Comparison of ENCODE assay signal across 8 cellular contexts in genomic region chr1:221829327-221830011, GRCh38.
DNase-seq lines count a peak whose midpoint lies in the region; ATAC-seq, FAIRE-seq and TF ChIP-seq lines count a peak whose summit lies in the region.

No MANE protein-coding gene starts in this region.

- H3K9ac ChIP-seq in PC-3 (ENCODE audit: low read length) (peak overlapping the region; percentile 23; the same call in 1 of the 2 replicates), K562 (ENCODE audit: insufficient read depth in 1 of 2, low read depth in 2 of 2, low read length in 2 of 2) (no peak overlapping the region), neural progenitor cell (no peak overlapping the region)

- H3K4me1 Mint-ChIP-seq in WTC11 (peaks cover 42% of the 10 kb centered on the region), neural progenitor cell (no peaks in the 10 kb centered on the region)

- no TSS peak for BruUV-seq in PC-3 (replicated peaks; lab: Mats Ljungman, UMichigan)
- no TSS peak for BruUV-seq in K562 (replicated peaks; lab: Mats Ljungman, UMichigan)

- no peak for TF ChIP-seq CTCF in PC-3 (conservative IDR thresholded peaks at IDR 0.05; ENCODE audit: low read depth, low read length)
- TF ChIP-seq CTCF in K562 (IDR thresholded peaks at IDR 0.05 in 2 of 3, conservative IDR thresholded peaks at IDR 0.05 in 1 of 3; ENCODE audit: insufficient read depth in 2 of 3, low read depth in 1 of 3, low read length in 3 of 3), result no peak
- TF ChIP-seq CTCF in retinal pigment epithelial cell (conservative IDR thresholded peaks at IDR 0.05; ENCODE audit: low read depth, low read length), result no peak
- TF ChIP-seq CTCF in WTC11 (IDR thresholded peaks at IDR 0.05), result no peak
- no peak for TF ChIP-seq CTCF in neural progenitor cell (IDR thresholded peaks at IDR 0.05)

- DNase-seq in GM03348 (ENCODE audit: low spot score), result peak; percentile 81
- peak; percentile 82 for DNase-seq in PC-3
- no peak for DNase-seq in K562 (ENCODE audit: extremely low read depth in 1 of 4, low spot score in 3 of 4)
- DNase-seq in retinal pigment epithelial cell (ENCODE audit: low read depth), result peak; percentile 85
- DNase-seq in NCI-H2081 (lab: John Stamatoyannopoulos, UW), result no peak
- no peak for DNase-seq in WTC11 (ENCODE audit: low spot score)
- no peak for DNase-seq in left lobe of liver (ENCODE audit: low spot score)
- DNase-seq in neural progenitor cell (ENCODE audit: low spot score), result no peak

- ATAC-seq in PC-3, result peak; percentile 92
- ATAC-seq in K562, result no peak
- no peak for ATAC-seq in WTC11
- no peak for ATAC-seq in left lobe of liver

- H3K27me3 Mint-ChIP-seq in WTC11 (ENCODE audit: low read depth), result no peaks in the 10 kb centered on the region
- H3K27me3 Mint-ChIP-seq in neural progenitor cell (ENCODE audit: insufficient read depth, low read depth), result no peaks in the 10 kb centered on the region

- H3K36me3 ChIP-seq in PC-3 (ENCODE audit: low read depth, low read length) (no peaks in the 10 kb centered on the region), K562 (ENCODE audit: control insufficient read depth, insufficient read depth, low read length) (no peaks in the 10 kb centered on the region), neural progenitor cell (no peaks in the 10 kb centered on the region)

- WGBS in K562 (ENCODE audit: insufficient coverage, low coverage, missing lambda C conversion rate), result 0% methylated on average over 5 of the region's 5 CpGs

- H3K9me3 ChIP-seq in PC-3 (ENCODE audit: low read length) (no peaks in the 10 kb centered on the region), K562 (replicated peaks; ENCODE audit: control insufficient read depth, insufficient read depth, low read depth, low read length) (no peaks in the 10 kb centered on the region), neural progenitor cell (ENCODE audit: low read depth) (no peaks in the 10 kb centered on the region)

- H3K4me2 ChIP-seq in PC-3 (ENCODE audit: low read length) (peak overlapping the region; percentile 63), K562 (ENCODE audit: insufficient read depth, low read length) (no peak overlapping the region), neural progenitor cell (no peak overlapping the region)

- POLR2A ChIA-PET in PC-3 (lab: Charles Lee; ENCODE audit: unreplicated experiment) (interaction anchor here (0.6 kb wide), 1 partner anchor 89 kb away, joined by 13 read pairs; no protein-coding TSS in a partner anchor), K562 (lab: Yijun Ruan, JAX) (no interaction called here), WTC11 (lab: Charles Lee) (no interaction called here)

- H3K36me3 Mint-ChIP-seq in WTC11 (peaks cover 6% of the 10 kb centered on the region; the same call in 1 of the 2 replicates), neural progenitor cell (no peaks in the 10 kb centered on the region)

- TF ChIP-seq POLR2A in K562 (conservative IDR thresholded peaks at IDR 0.05), result no peak

- in situ Hi-C loops in K562 (cut with MboI), result no loop called here

- H3K9me1 ChIP-seq in K562 (ENCODE audit: control insufficient read depth, insufficient read depth, low read length), result no peaks in the 10 kb centered on the region

- TF ChIP-seq EP300 in K562 (IDR thresholded peaks at IDR 0.05; ENCODE audit: low read length), result no peak

- H3K4me3 ChIP-seq in PC-3 (ENCODE audit: low read length) (peak overlapping the region; percentile 3; the same call in 1 of the 2 replicates), K562 (no peak overlapping the region), retinal pigment epithelial cell (ENCODE audit: low read length) (no peak overlapping the region), neural progenitor cell (no peak overlapping the region)

- peaks cover 12% of the 10 kb centered on the region for H3K9me3 Mint-ChIP-seq in WTC11
- no peaks in the 10 kb centered on the region for H3K9me3 Mint-ChIP-seq in neural progenitor cell

- CTCF ChIA-PET in PC-3 (lab: Charles Lee), result no interaction called here
- CTCF ChIA-PET in K562 (lab: Yijun Ruan, JAX; ENCODE audit: low intra/inter-chr PET ratio), result no interaction called here
- CTCF ChIA-PET in WTC11 (lab: Charles Lee), result no interaction called here

- intact Hi-C loops in PC-3 (cut with micrococcal nuclease) (loop anchor here (10.0 kb wide), 1 partner anchor 135 kb away; no protein-coding TSS in a partner anchor), K562 (cut with micrococcal nuclease) (no loop called here)

- no peak overlapping the region for H3K4me3 Mint-ChIP-seq in WTC11
- H3K4me3 Mint-ChIP-seq in neural progenitor cell, result no peak overlapping the region

- no peaks in the 10 kb centered on the region for H3K9me2 ChIP-seq in PC-3 (replicated peaks; ENCODE audit: low read length)

- H3K4me1 ChIP-seq in PC-3 (ENCODE audit: insufficient read depth, low read length) (peaks cover 36% of the 10 kb centered on the region), K562 (replicated peaks in 1 of 2; ENCODE audit: control insufficient read depth in 2 of 2, insufficient read depth in 2 of 2, low read length in 2 of 2) (peaks cover 0 to 3% of the 10 kb centered on the region in 2 experiments; a peak in 3 of 5 replicates), neural progenitor cell (no peaks in the 10 kb centered on the region)

- H3K27me3 ChIP-seq in PC-3 (ENCODE audit: low read length) (no peaks in the 10 kb centered on the region), K562 (ENCODE audit: control insufficient read depth in 2 of 2, insufficient read depth in 2 of 2, low read length in 2 of 2) (no peaks in the 10 kb centered on the region), neural progenitor cell (no peaks in the 10 kb centered on the region)

- H3K27ac Mint-ChIP-seq in WTC11 (no peak overlapping the region), neural progenitor cell (no peak overlapping the region)

- H3F3A ChIP-seq in PC-3 (ENCODE audit: low read length, unreplicated experiment), result no peaks in the 10 kb centered on the region
- H3F3A ChIP-seq in neural progenitor cell (ENCODE audit: low read depth), result no peaks in the 10 kb centered on the region

- H4K20me1 ChIP-seq in PC-3 (ENCODE audit: low read length) (no peaks in the 10 kb centered on the region), K562 (replicated peaks; ENCODE audit: control insufficient read depth, insufficient read depth, low read length) (no peaks in the 10 kb centered on the region), neural progenitor cell (ENCODE audit: low read depth) (no peaks in the 10 kb centered on the region)

- H3K79me2 ChIP-seq in PC-3 (ENCODE audit: low read length), result no peaks in the 10 kb centered on the region
- H3K79me2 ChIP-seq in K562 (ENCODE audit: control insufficient read depth, insufficient read depth, low read length), result no peaks in the 10 kb centered on the region
- H3K79me2 ChIP-seq in neural progenitor cell (ENCODE audit: low read depth), result no peaks in the 10 kb centered on the region

- TF ChIP-seq RAD21 in K562 (CRISPR knock-in tag; conservative IDR thresholded peaks at IDR 0.05 in 1 of 2, IDR thresholded peaks at IDR 0.05 in 1 of 2), result no peak

- H3K27ac ChIP-seq in PC-3 (ENCODE audit: low read length) (peak overlapping the region; percentile 57), K562 (ENCODE audit: extremely low read depth, low read depth, low read length) (no peak overlapping the region), neural progenitor cell (no peak overlapping the region)

- H2AFZ ChIP-seq in PC-3 (ENCODE audit: low read length), result peak overlapping the region; percentile 64
- H2AFZ ChIP-seq in K562 (ENCODE audit: low read depth, low read length), result no peak overlapping the region
- no peak overlapping the region for H2AFZ ChIP-seq in neural progenitor cell (replicated peaks)

- no peak for FAIRE-seq in K562 (lab: Jason Lieb, UNC)

TF ChIP-seq in K562, 482 proteins besides CTCF, POLR2A, EP300 and RAD21:
- TF ChIP-seq FOSL1 (tag; conservative IDR thresholded peaks at IDR 0.05), result peak; percentile 64
- no peak for TF ChIP-seq NKRF (IDR thresholded peaks at IDR 0.05; ENCODE audit: borderline replicate concordance)
- no peak for TF ChIP-seq RB1 (IDR thresholded peaks at IDR 0.05; ENCODE audit: low read depth)
- TF ChIP-seq KDM2B (CRISPR knock-in tag; IDR thresholded peaks at IDR 0.05), result no peak

TF ChIP-seq in WTC11, 78 proteins besides CTCF, POLR2A, EP300 and RAD21 (continues in another document):
- no peak for TF ChIP-seq SOX15 (CRISPR knock-in tag; IDR thresholded peaks at IDR 0.05)
- TF ChIP-seq JAZF1 (CRISPR knock-in tag; IDR thresholded peaks at IDR 0.05), result no peak
- no peak for TF ChIP-seq E2F1 (CRISPR knock-in tag; IDR thresholded peaks at IDR 0.05)
- TF ChIP-seq NR3C1 (CRISPR knock-in tag; conservative IDR thresholded peaks at IDR 0.05; ENCODE audit: low read depth), result no peak
- TF ChIP-seq ZNF219 (CRISPR knock-in tag; IDR thresholded peaks at IDR 0.05; ENCODE audit: borderline replicate concordance), result no peak
- no peak for TF ChIP-seq MXD4 (CRISPR knock-in tag; IDR thresholded peaks at IDR 0.05; ENCODE audit: borderline replicate concordance)
- TF ChIP-seq TCF7 (CRISPR knock-in tag; IDR thresholded peaks at IDR 0.05; ENCODE audit: low read depth), result no peak
- TF ChIP-seq OVOL2 (CRISPR knock-in tag; IDR thresholded peaks at IDR 0.05; ENCODE audit: borderline replicate concordance), result no peak
- no peak for TF ChIP-seq ZNF232 (CRISPR knock-in tag; IDR thresholded peaks at IDR 0.05)
- no peak for TF ChIP-seq ATF2 (CRISPR knock-in tag; IDR thresholded peaks at IDR 0.05; ENCODE audit: borderline replicate concordance, low read depth)
- TF ChIP-seq ZNF121 (CRISPR knock-in tag; IDR thresholded peaks at IDR 0.05), result no peak

Comparison
In these comparisons a context has a peak if more than half of its experiments do, and no peak if none do; other contexts are left out.
1. DNase-seq: peak in GM03348 (single experiment), PC-3 (single experiment) and retinal pigment epithelial cell (single experiment); none in K562 (0 of 4), NCI-H2081 (0 of 2), WTC11 (single experiment), left lobe of liver (single experiment) and neural progenitor cell (single experiment).